In genomic region chr19:56105090-56105701, GRCh38 we compare ENCODE assay signal across 8 cellular contexts. TPM values are rescaled to one million over a fixed set of nuclear protein-coding genes. Genes with fewer than 3 reads are reported as not detected.
DNase-seq lines count a peak whose midpoint lies in the region; ATAC-seq, FAIRE-seq and TF ChIP-seq lines count a peak whose summit lies in the region.

No MANE protein-coding gene starts in this region.

- peak; percentile 83 to 89 for TF ChIP-seq RAD21 in liver (IDR thresholded peaks at IDR 0.05)

- H3K4me3 ChIP-seq in duodenal mucosa (ENCODE audit: low read depth in 1 of 2, low read length in 2 of 2) = peak overlapping the region; percentile 30 to 53
- H3K4me3 ChIP-seq in liver (ENCODE audit: low read depth in 1 of 3, low read length in 3 of 3) = no peak overlapping the region

- H3K27ac Mint-ChIP-seq in activated CD4-positive, alpha-beta T cell treated with anti-CD3 and anti-CD28 coated beads, Interleukin-2, amount 10 ng/mL, durations not matched to agents 24 days and 14 days = peak overlapping the region; percentile 15

- peaks cover 21 to 37% of the 10 kb centered on the region in 2 donors for H3K4me1 ChIP-seq in duodenal mucosa (ENCODE audit: control insufficient read depth in 1 of 2, insufficient read depth in 2 of 2, low read length in 2 of 2)
- H3K4me1 ChIP-seq in liver (ENCODE audit: control insufficient read depth in 4 of 4, insufficient read depth in 4 of 4, low read length in 3 of 4) = peaks cover 19 to 54% (median 45%) of the 10 kb centered on the region in 4 donors

- intact Hi-C loops in activated CD4-positive, alpha-beta T cell treated with anti-CD3 and anti-CD28 coated beads, Interleukin-2, amount 10 ng/mL, durations not matched to agents 24 days and 14 days (cut with micrococcal nuclease) = no loop called here

- H3K27me3 Mint-ChIP-seq in activated CD4-positive, alpha-beta T cell treated with anti-CD3 and anti-CD28 coated beads, Interleukin-2, amount 10 ng/mL, durations not matched to agents 24 days and 14 days = no peaks in the 10 kb centered on the region

- TF ChIP-seq CTCF in D721Med (IDR thresholded peaks at IDR 0.05; ENCODE audit: insufficient read depth, missing control alignments) (peak; percentile 66), liver (IDR thresholded peaks at IDR 0.05; ENCODE audit: low read depth, low read length, missing input control) (peak; percentile 76)

- peaks cover 10% of the 10 kb centered on the region for H3K36me3 Mint-ChIP-seq in activated CD4-positive, alpha-beta T cell treated with anti-CD3 and anti-CD28 coated beads, Interleukin-2, amount 10 ng/mL, durations not matched to agents 24 days and 14 days (ENCODE audit: low read depth)

- 18% methylated on average over 22 of the region's 22 CpGs for WGBS in liver

- DNase-seq in D721Med (ENCODE audit: insufficient read length, low spot score) (no peak), NCI-H1105 treated with DMSO at 0.1 percent for 48 hours (lab: John Stamatoyannopoulos, UW) (peak; percentile 83), GDM1 (lab: John Stamatoyannopoulos, UW) (no peak)
- DNase-seq in activated CD4-positive, alpha-beta T cell treated with anti-CD3 and anti-CD28 coated beads, Interleukin-2, amount 10 ng/mL, durations not matched to agents 24 days and 14 days = peak; percentile 86
- peak; percentile 40 to 42 for DNase-seq in stimulated activated CD4-positive, alpha-beta T cell treated with anti-CD3 and anti-CD28 coated beads, Interleukin-4, amount 100 ng/mL, for 4 hours

- H3K9me3 ChIP-seq in duodenal mucosa (ENCODE audit: control insufficient read depth in 1 of 2, low read length in 2 of 2) = no peaks in the 10 kb centered on the region
- H3K9me3 ChIP-seq in liver (ENCODE audit: control insufficient read depth in 4 of 4, low read length in 3 of 4) = no peaks in the 10 kb centered on the region

- H3K9ac ChIP-seq in duodenal mucosa (ENCODE audit: low read depth in 1 of 2, low read length in 2 of 2) = peak overlapping the region; percentile 32 to 35
- H3K9ac ChIP-seq in liver (ENCODE audit: low read depth in 1 of 2, low read length in 2 of 2) = peak overlapping the region in 1 of 2 donors; percentile 19

- no peak for ATAC-seq in GM18511 (IDR thresholded peaks at IDR 0.05; ENCODE audit: unreplicated experiment)

- no peak overlapping the region for H3K27ac ChIP-seq in duodenal mucosa (ENCODE audit: low read depth, low read length)
- H3K27ac ChIP-seq in liver (ENCODE audit: low read depth in 1 of 2, low read length in 2 of 2) = peak overlapping the region; percentile 43 to 76

- FAIRE-seq in D721Med (lab: Jason Lieb, UNC) = no peak

- peaks cover 15 to 27% of the 10 kb centered on the region in 2 donors for H3K36me3 ChIP-seq in duodenal mucosa (ENCODE audit: control insufficient read depth in 1 of 2, insufficient read depth in 2 of 2, low read length in 2 of 2)
- H3K36me3 ChIP-seq in liver (ENCODE audit: control insufficient read depth in 4 of 4, insufficient read depth in 3 of 4, low read depth in 1 of 4, low read length in 3 of 4) = peaks cover 3 to 23% (median 11%) of the 10 kb centered on the region in 4 donors

- no peaks in the 10 kb centered on the region for H3K9me3 Mint-ChIP-seq in activated CD4-positive, alpha-beta T cell treated with anti-CD3 and anti-CD28 coated beads, Interleukin-2, amount 10 ng/mL, durations not matched to agents 24 days and 14 days

- H3K27me3 ChIP-seq in duodenal mucosa (ENCODE audit: control insufficient read depth in 1 of 2, insufficient read depth in 2 of 2, low read length in 2 of 2) (no peaks in the 10 kb centered on the region), liver (ENCODE audit: control insufficient read depth in 4 of 4, insufficient read depth in 4 of 4, low read length in 3 of 4) (no peaks in the 10 kb centered on the region)

- peaks cover 14% of the 10 kb centered on the region for H3K4me1 Mint-ChIP-seq in activated CD4-positive, alpha-beta T cell treated with anti-CD3 and anti-CD28 coated beads, Interleukin-2, amount 10 ng/mL, durations not matched to agents 24 days and 14 days

- no peak overlapping the region for H3K4me3 Mint-ChIP-seq in activated CD4-positive, alpha-beta T cell treated with anti-CD3 and anti-CD28 coated beads, Interleukin-2, amount 10 ng/mL, durations not matched to agents 24 days and 14 days

TF ChIP-seq in liver, 16 proteins besides CTCF, POLR2A, EP300 and RAD21:
- TF ChIP-seq FOXA2 (IDR thresholded peaks at IDR 0.05) = peak; percentile 31
- TF ChIP-seq EGR1 (IDR thresholded peaks at IDR 0.05; ENCODE audit: low read depth in 2 of 2) = no peak
- no peak for TF ChIP-seq FOXA1 (IDR thresholded peaks at IDR 0.05)
- TF ChIP-seq TAF1 (conservative IDR thresholded peaks at IDR 0.05) = no peak
- TF ChIP-seq RXRA (IDR thresholded peaks at IDR 0.05) = peak; percentile 70 to 74
- TF ChIP-seq REST (IDR thresholded peaks at IDR 0.05) = peak; percentile 47
- peak in 1 of 2 donors; percentile 61 for TF ChIP-seq GABPA (IDR thresholded peaks at IDR 0.05 in 1 of 2, conservative IDR thresholded peaks at IDR 0.05 in 1 of 2)
- TF ChIP-seq ATF3 (IDR thresholded peaks at IDR 0.05) = no peak
- TF ChIP-seq YY1 (IDR thresholded peaks at IDR 0.05) = no peak
- no peak for TF ChIP-seq JUND (IDR thresholded peaks at IDR 0.05)
- no peak for TF ChIP-seq MAX (IDR thresholded peaks at IDR 0.05)
- peak; percentile 35 for TF ChIP-seq SP1 (IDR thresholded peaks at IDR 0.05)
- TF ChIP-seq NR2F2 (IDR thresholded peaks at IDR 0.05) = peak; percentile 19
- TF ChIP-seq HNF4G (IDR thresholded peaks at IDR 0.05) = no peak
- TF ChIP-seq ZBTB33 (IDR thresholded peaks at IDR 0.05) = no peak
- peak; percentile 49 to 61 for TF ChIP-seq HNF4A (conservative IDR thresholded peaks at IDR 0.05)

RNA-seq across cellular contexts. Expression of gene ZNF787, which starts 15.9 kb away (rescaled TPM):
- total RNA-seq in activated CD4-positive, alpha-beta T cell treated with anti-CD3 and anti-CD28 coated beads, Interleukin-2, amount 10 ng/mL, durations not matched to agents 24 days and 14 days = 36.4 and 37.0 TPM in 2 replicates
- total RNA-seq in liver = 10 to 100 TPM; 17.6 to 23.6 TPM
- 10 to 100 TPM in 1 of 2 donors, 1 to 10 TPM in 1; 2.9 to 20.1 TPM for polyA plus RNA-seq in liver

RNA-seq across cellular contexts. Expression of gene ZNF444, which starts 35.9 kb away (rescaled TPM):
- 35.5 and 35.7 TPM in 2 replicates for total RNA-seq in activated CD4-positive, alpha-beta T cell treated with anti-CD3 and anti-CD28 coated beads, Interleukin-2, amount 10 ng/mL, durations not matched to agents 24 days and 14 days
- total RNA-seq in liver = 10 to 100 TPM; 16.0 to 26.1 TPM
- 10 to 100 TPM in 1 of 2 donors, 1 to 10 TPM in 1; 6.1 to 30.4 TPM for polyA plus RNA-seq in liver

Comparison
In these comparisons a context has a peak if more than half of its experiments do, and no peak if none do; other contexts are left out.
1. DNase-seq: peak in NCI-H1105 treated with DMSO at 0.1 percent for 48 hours (single experiment), activated CD4-positive, alpha-beta T cell treated with anti-CD3 and anti-CD28 coated beads, Interleukin-2, amount 10 ng/mL, durations not matched to agents 24 days and 14 days (single experiment) and stimulated activated CD4-positive, alpha-beta T cell treated with anti-CD3 and anti-CD28 coated beads, Interleukin-4, amount 100 ng/mL, for 4 hours (2 of 2); none in D721Med (single experiment) and GDM1 (single experiment).
2. H3K4me3 ChIP-seq: peak in duodenal mucosa (2 of 2); none in liver (0 of 3).